ENCODE assay signal across 1 cellular context in the genomic region with DNA sequence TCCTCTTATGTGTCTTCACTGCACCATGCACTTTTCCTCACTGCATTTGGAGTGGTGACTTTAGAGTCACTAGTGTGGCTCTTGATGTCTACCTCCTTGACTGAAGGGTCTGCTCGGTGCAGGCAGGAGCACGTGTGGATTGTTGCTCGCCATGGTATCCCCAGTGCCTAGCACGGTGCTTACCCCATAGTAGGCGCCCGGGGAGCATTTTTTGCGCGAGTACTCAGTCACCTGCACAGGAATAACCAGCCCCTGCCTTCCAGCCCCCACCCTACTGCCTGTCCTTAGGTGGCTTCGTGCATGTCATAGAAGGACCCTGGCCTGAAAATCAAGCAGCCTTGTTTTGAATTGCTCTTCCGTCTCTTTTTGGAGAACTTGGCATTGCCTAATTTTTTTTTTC.
TF ChIP-seq lines count a peak whose summit lies in the region.

No MANE protein-coding gene starts in this region.

TF ChIP-seq in HCT116, 20 proteins besides CTCF, POLR2A, EP300 and RAD21 (continued from another document):
- TF ChIP-seq SRF (IDR thresholded peaks at IDR 0.05; ENCODE audit: low read depth) (no peak), ZNF274 (IDR thresholded peaks at IDR 0.05; ENCODE audit: low read depth, low read length) (no peak), TCF7L2 (IDR thresholded peaks at IDR 0.05; ENCODE audit: borderline replicate concordance, extremely low read depth, insufficient read depth, insufficient read length) (no peak)
